Comparison of ENCODE assay signal across 24 cellular contexts in the genomic region with DNA sequence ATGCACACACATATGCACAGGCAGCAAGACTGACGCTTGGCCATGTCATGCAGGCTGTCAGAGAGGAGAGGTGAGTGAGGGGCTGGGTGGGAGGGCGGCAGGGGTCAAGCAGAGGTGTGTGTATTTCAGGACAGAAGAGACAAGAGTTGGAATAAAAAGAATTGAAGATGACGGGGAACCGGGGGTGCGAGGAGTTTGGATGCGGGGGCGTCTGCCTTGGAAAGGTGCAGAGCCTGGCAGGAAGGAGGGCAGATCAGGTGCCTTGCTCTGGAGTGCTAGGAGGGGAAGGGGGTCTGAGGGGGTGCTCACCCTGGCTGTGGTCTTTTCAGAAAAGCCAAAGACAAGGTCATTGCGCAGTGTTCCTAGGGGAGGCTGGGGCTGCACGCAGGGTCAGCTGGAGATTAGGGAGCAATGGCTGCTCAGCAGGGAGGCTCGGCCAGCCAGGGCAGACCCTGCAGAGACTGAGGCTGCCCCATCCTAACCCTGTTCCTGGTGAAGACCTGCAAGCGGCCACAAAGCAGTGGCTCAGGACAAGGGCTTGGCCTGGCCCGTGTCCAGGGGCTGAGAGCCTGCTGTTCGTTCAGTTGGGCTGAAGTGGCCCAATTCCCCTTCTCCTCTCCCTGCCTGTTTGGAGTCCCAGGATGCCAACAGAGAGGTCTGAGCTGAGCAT. TPM values are rescaled to one million over a fixed set of nuclear protein-coding genes. Genes with fewer than 3 reads are reported as not detected.
DNase-seq lines count a peak whose midpoint lies in the region; ATAC-seq, FAIRE-seq and TF ChIP-seq lines count a peak whose summit lies in the region.
"Had no signal": no experiment of that assay in that cellular context is flagged by ENCODE, and none has a peak within 500 bp of the region (broad histone marks: within the 10 kb centered on the region; RNA-seq: fewer than 3 reads in every experiment).

No MANE protein-coding gene starts in this region.

- H4K5ac ChIP-seq in H1 (ENCODE audit: insufficient read length, low read depth, low read length) = no peak overlapping the region

- intact Hi-C loops in left ventricle myocardium superior (cut with micrococcal nuclease) = no loop called here
- intact Hi-C loops in cardiac septum (cut with DNase I) = no loop called here
- intact Hi-C loops in aorta (cut with DNase I) = no loop called here

- H3K36me3 ChIP-seq in H1 (ENCODE audit: control insufficient read depth in 2 of 4, insufficient read depth in 4 of 4, low read length in 3 of 4) (no peaks in the 10 kb centered on the region), neural progenitor cell (no peaks in the 10 kb centered on the region), aorta (ENCODE audit: control insufficient read depth in 1 of 2, insufficient read depth in 2 of 2, low read length in 1 of 2) (no peaks in the 10 kb centered on the region)
- H3K36me3 ChIP-seq: SJCRH30 had no signal

- H4K8ac ChIP-seq in H1 (ENCODE audit: extremely low read depth, insufficient read depth, low read length) = no peak overlapping the region

- H3K14ac ChIP-seq in H1 (ENCODE audit: insufficient read length) = no peak overlapping the region

- H3K4me3 ChIP-seq in H1 (ENCODE audit: extremely low read depth in 1 of 4, insufficient read depth in 2 of 4, low read depth in 3 of 4, low read length in 4 of 4) = no peak overlapping the region
- no peak overlapping the region for H3K4me3 ChIP-seq in neural progenitor cell
- H3K4me3 ChIP-seq in aorta (ENCODE audit: low read length in 2 of 2) = no peak overlapping the region
- H3K4me3 ChIP-seq: SJCRH30 had no signal

- H4K20me1 ChIP-seq in H1 (replicated peaks in 1 of 2; ENCODE audit: control insufficient read depth in 1 of 2, insufficient read depth in 2 of 2, low read length in 2 of 2) (no peaks in the 10 kb centered on the region), neural progenitor cell (ENCODE audit: low read depth) (no peaks in the 10 kb centered on the region)

- POLR2A ChIA-PET in H1 (lab: Charles Lee; ENCODE audit: partially characterized antibody) = no interaction called here

- peak overlapping the region; percentile 75; the same call in 1 of the 2 replicates for H2BK12ac ChIP-seq in H1 (ENCODE audit: low read depth, low read length)

- peak; percentile 41 for DNase-seq in left ventricle myocardium superior
- no peak for DNase-seq in cardiac septum (ENCODE audit: low spot score)
- no peak for DNase-seq in H1 (ENCODE audit: low read depth in 1 of 2, low spot score in 2 of 2)
- no peak for DNase-seq in neural progenitor cell (ENCODE audit: low spot score)
- peak; percentile 39 to 63 for DNase-seq in aorta
- no peak for DNase-seq in HCEC 1CT
- DNase-seq: CD4-positive, alpha-beta T cell; COR-L47; DMS 273 treated with DMSO at 0.1 percent for 48 hours; KBM-7; MM.1S; NCI-H1048; NCI-H1417 treated with DMSO at 0.1 percent for 48 hours; NCI-H187 treated with DMSO at 0.1 percent for 48 hours; NCI-H345; NCI-H524; NCI-H774; NK-92 treated with Interleukin-12 subunit alpha and Interleukin-12 subunit beta, amount 100 ng/mL, for 24 hours; SJCRH30 had no signal

- 86 to 100% methylated on average over 2 to 7 of the region's 13 CpGs for WGBS in H1 (ENCODE audit: extremely low coverage in 1 of 2, insufficient coverage in 1 of 2, insufficient read length in 1 of 2, insufficient replicate concordance in 2 of 2, low coverage in 1 of 2, low lambda C conversion rate in 2 of 2, missing lambda C conversion rate in 1 of 2), 2 experiments
- WGBS in aorta, 2 donors = 61 to 68% methylated on average over 13 of the region's 13 CpGs

- H3K9me3 ChIP-seq in H1 (ENCODE audit: insufficient read depth in 2 of 2, low read depth in 1 of 2, low read length in 1 of 2) = no peaks in the 10 kb centered on the region
- no peaks in the 10 kb centered on the region for H3K9me3 ChIP-seq in neural progenitor cell (ENCODE audit: low read depth)
- H3K9me3 ChIP-seq in aorta (ENCODE audit: control insufficient read depth, low read length) = no peaks in the 10 kb centered on the region
- H3K9me3 ChIP-seq: SJCRH30 had no signal

- H2BK5ac ChIP-seq in H1 (ENCODE audit: low read depth, low read length) = no peak overlapping the region

- H4K91ac ChIP-seq in H1 (replicated peaks; ENCODE audit: insufficient read length, low read length) = no peak overlapping the region

- 0 out of 2 replicates have a peak overlapping the region, but pooled peaks have one; percentile 82 for H2AK5ac ChIP-seq in H1 (ENCODE audit: low read depth, low read length)

- H3K79me2 ChIP-seq in H1 (ENCODE audit: control insufficient read depth in 1 of 2, insufficient read depth in 2 of 2, low read length in 2 of 2) (no peaks in the 10 kb centered on the region), neural progenitor cell (ENCODE audit: low read depth) (no peaks in the 10 kb centered on the region)

- H2BK20ac ChIP-seq in H1 (ENCODE audit: low read length) = no peak overlapping the region

- H3K56ac ChIP-seq in H1 (replicated peaks; ENCODE audit: insufficient read length, low read depth, low read length) = no peak overlapping the region

- no peak for TF ChIP-seq RAD21 in H1 (IDR thresholded peaks at IDR 0.05 in 1 of 2, conservative IDR thresholded peaks at IDR 0.05 in 1 of 2; ENCODE audit: low read depth in 2 of 2, low read length in 2 of 2)

- H3K27ac ChIP-seq in H1 (ENCODE audit: low read depth, low read length) (no peak overlapping the region), neural progenitor cell (no peak overlapping the region), aorta (ENCODE audit: low read depth in 1 of 2, low read length in 2 of 2) (no peak overlapping the region)
- H3K27ac ChIP-seq: SJCRH30 had no signal

- CTCF ChIA-PET in H1 (lab: Charles Lee; ENCODE audit: partially characterized antibody) = interaction anchor here (1.5 to 2.6 kb wide), 2 partner anchors 11 to 26 kb away, joined by 5 to 11 read pairs; no protein-coding TSS in a partner anchor

- peak overlapping the region; percentile 62 for H3K4me3 Mint-ChIP-seq in neural progenitor cell
- H3K4me3 Mint-ChIP-seq: B cell; CD4-positive, alpha-beta T cell had no signal

- H3K4me2 ChIP-seq in H1 (ENCODE audit: insufficient read depth in 1 of 2, low read depth in 2 of 2, low read length in 2 of 2) (no peak overlapping the region), neural progenitor cell (no peak overlapping the region)

- TF ChIP-seq CTCF in H1 (IDR thresholded peaks at IDR 0.05; ENCODE audit: control extremely low read depth in 1 of 3, insufficient read depth in 1 of 3, low read depth in 1 of 3, low read length in 3 of 3) (no peak), neural progenitor cell (IDR thresholded peaks at IDR 0.05) (no peak)

- no peaks in the 10 kb centered on the region for H3K9me3 Mint-ChIP-seq in neural progenitor cell
- H3K9me3 Mint-ChIP-seq: CD4-positive, alpha-beta T cell had no signal

- no peak overlapping the region for H3K23ac ChIP-seq in H1 (ENCODE audit: insufficient read length)

- no peaks in the 10 kb centered on the region for H3F3A ChIP-seq in neural progenitor cell (ENCODE audit: low read depth)

- H3K4me1 Mint-ChIP-seq in neural progenitor cell = peaks cover 40% of the 10 kb centered on the region

- no peak for FAIRE-seq in H1 (lab: Jason Lieb, UNC)
- FAIRE-seq: A204.1, GM12891 had no signal

- H2BK15ac ChIP-seq in H1 (ENCODE audit: low read length) = peak overlapping the region; percentile 88; the same call in 1 of the 2 replicates

- H3K4me1 ChIP-seq in H1 (replicated peaks in 1 of 4; ENCODE audit: control insufficient read depth in 3 of 4, insufficient read depth in 4 of 4, low read length in 3 of 4) (peaks cover 0 to 10% (median 6%) of the 10 kb centered on the region in 4 experiments; a peak in 4 of 7 replicates), neural progenitor cell (peaks cover 14% of the 10 kb centered on the region), aorta (ENCODE audit: control insufficient read depth in 1 of 2, insufficient read depth in 2 of 2, low read length in 2 of 2) (no peaks in the 10 kb centered on the region)

- H3K27ac Mint-ChIP-seq in neural progenitor cell = peak overlapping the region; percentile 80
- H3K27ac Mint-ChIP-seq: B cell; CD4-positive, alpha-beta T cell had no signal

- H3K27me3 Mint-ChIP-seq in neural progenitor cell (ENCODE audit: insufficient read depth, low read depth) = peaks cover 12% of the 10 kb centered on the region

- TF ChIP-seq POLR2A in H1 (IDR thresholded peaks at IDR 0.05; ENCODE audit: control extremely low read depth in 1 of 2, low read depth in 2 of 2, low read length in 2 of 2) = no peak

- H3K23me2 ChIP-seq in H1 (ENCODE audit: low read depth, low read length) = peaks cover 2% of the 10 kb centered on the region; the same call in 1 of the 2 replicates

- H2BK120ac ChIP-seq in H1 (replicated peaks; ENCODE audit: low read depth, low read length) = no peak overlapping the region

- TF ChIP-seq EP300 in H1 (IDR thresholded peaks at IDR 0.05; ENCODE audit: borderline replicate concordance in 1 of 2, low read depth in 2 of 2, low read length in 2 of 2) = no peak

- H3K36me3 Mint-ChIP-seq in neural progenitor cell = no peaks in the 10 kb centered on the region

- no peak overlapping the region for H3K4ac ChIP-seq in H1 (replicated peaks; ENCODE audit: insufficient read length, low read depth, low read length)

- H3K27me3 ChIP-seq in H1 (replicated peaks in 1 of 4; ENCODE audit: control insufficient read depth in 3 of 4, extremely low read depth in 1 of 4, insufficient read depth in 3 of 4, low read length in 3 of 4) = peaks cover 0 to 2% (median 0%) of the 10 kb centered on the region in 4 experiments; a peak in 1 of 7 replicates
- no peaks in the 10 kb centered on the region for H3K27me3 ChIP-seq in neural progenitor cell
- H3K27me3 ChIP-seq in aorta (ENCODE audit: control insufficient read depth in 1 of 2, insufficient read depth in 2 of 2, low read length in 1 of 2) = no peaks in the 10 kb centered on the region

- no peak for ATAC-seq in left ventricle myocardium superior
- ATAC-seq in aorta (ENCODE audit: low FRiP score) = no peak
- ATAC-seq in HG02588 (IDR thresholded peaks at IDR 0.05; ENCODE audit: unreplicated experiment) = no peak
- ATAC-seq in GM21529 (IDR thresholded peaks at IDR 0.05; ENCODE audit: unreplicated experiment) = no peak

- H3K79me1 ChIP-seq in H1 (ENCODE audit: low read depth, low read length) = no peaks in the 10 kb centered on the region

- H2AFZ ChIP-seq in H1 (ENCODE audit: low read length) (no peak overlapping the region), neural progenitor cell (replicated peaks) (no peak overlapping the region)

- H3K18ac ChIP-seq in H1 (ENCODE audit: extremely low read depth, low read length) = 0 out of 2 replicates have a peak overlapping the region, but pooled peaks have one; percentile 25

- H3K9ac ChIP-seq in H1 (replicated peaks in 1 of 4; ENCODE audit: extremely low read depth in 1 of 4, low read depth in 3 of 4, low read length in 3 of 4) (no peak overlapping the region), neural progenitor cell (no peak overlapping the region)

RNA-seq across cellular contexts. Expression of a gene that starts 23.7 kb away (rescaled TPM):
- total RNA-seq in left ventricle myocardium superior = 27.4 TPM
- total RNA-seq in cardiac septum = 23.8 TPM
- total RNA-seq in H1 (2021; fragmentation: NEBNext Ultra II Directional; extraction: Animal tissue kit (Norgen Biotek cat#: 25700)) = 3.2 and 4.0 TPM in 2 replicates
- polyA plus RNA-seq in H1 (2011; rRNA removed) = 1.8 and 3.6 TPM in 2 replicates
- polyA plus RNA-seq in H1 (2011; cell fraction: cytosol; rRNA removed) = 3.5 TPM
- polyA plus RNA-seq in H1 (2011; cell fraction: nucleus; rRNA removed) = 5.3 TPM
- polyA plus RNA-seq in H1 (2012, experiment 1 of 2) = 0.79 to 2.9 TPM (median 2.4 TPM) in 4 replicates
- polyA plus RNA-seq in H1 (2012, experiment 2 of 2) = 1.8 TPM
- polyA plus RNA-seq in H1 (2013, experiment 1 of 2) = 2.0 TPM
- 1.9 TPM for polyA plus RNA-seq in H1 (2013, experiment 2 of 2)
- polyA minus RNA-seq in H1 (2011; rRNA and poly(A)+ RNA removed) = 1.9 and 3.6 TPM in 2 replicates
- polyA minus RNA-seq in H1 (2011; cell fraction: cytosol; rRNA and poly(A)+ RNA removed) = 13.8 TPM
- 6.5 TPM for polyA minus RNA-seq in H1 (2011; cell fraction: nucleus; rRNA and poly(A)+ RNA removed)
- 2.7 and 5.6 TPM in 2 replicates for total RNA-seq in neural progenitor cell (ENCODE audit: low replicate concordance)
- 10 to 100 TPM; 10.7 to 13.4 TPM for total RNA-seq in aorta
- polyA plus RNA-seq in aorta = 1 to 10 TPM; 2.5 to 8.0 TPM

Comparison
In these comparisons a context has a peak if more than half of its experiments do, and no peak if none do; other contexts are left out.
1. DNase-seq: peak in left ventricle myocardium superior (single experiment) and aorta (2 of 2); none in cardiac septum (single experiment), H1 (0 of 2), neural progenitor cell (single experiment) and HCEC 1CT (single experiment).